In genomic region chr5:149940077-149940574, GRCh38 we compare ENCODE assay signal across 12 cellular contexts. TPM values are rescaled to one million over a fixed set of nuclear protein-coding genes. Genes with fewer than 3 reads are reported as not detected.
A peak's percentile ranks its signal among the peaks of the same experiment; 100 is the strongest.
DNase-seq lines count a peak whose midpoint lies in the region; ATAC-seq, FAIRE-seq and TF ChIP-seq lines count a peak whose summit lies in the region.
"Had no signal": no experiment of that assay in that cellular context is flagged by ENCODE, and none has a peak within 500 bp of the region (broad histone marks: within the 10 kb centered on the region; RNA-seq: fewer than 3 reads in every experiment).

No MANE protein-coding gene starts in this region.

- no peak for FAIRE-seq in A549 (lab: Jason Lieb, UNC)
- FAIRE-seq in GM12878 (lab: Jason Lieb, UNC) = peak; percentile 47
- FAIRE-seq: kidney had no signal

- no peaks in the 10 kb centered on the region for H3K36me3 ChIP-seq in GM12878 (ENCODE audit: control insufficient read depth in 2 of 2, insufficient read depth in 2 of 2, low read length in 1 of 2)

- no peak overlapping the region for H2AFZ ChIP-seq in GM12878 (ENCODE audit: control insufficient read depth, low read depth, low read length)

- H3K27ac ChIP-seq in A549 (peak overlapping the region; percentile 85 to 91), GM12878 (ENCODE audit: control insufficient read depth, insufficient read depth) (no peak overlapping the region)

- H3K27me3 ChIP-seq in GM12878 (replicated peaks in 1 of 2; ENCODE audit: control insufficient read depth in 2 of 2, insufficient read depth in 2 of 2, low read length in 1 of 2) = no peaks in the 10 kb centered on the region; a peak in 1 of 4 replicates

- H4K20me1 ChIP-seq in GM12878 (ENCODE audit: control insufficient read depth, insufficient read depth) = no peaks in the 10 kb centered on the region

- no peaks in the 10 kb centered on the region for H3K79me2 ChIP-seq in GM12878 (ENCODE audit: control insufficient read depth, insufficient read depth, low read length)

- TF ChIP-seq POLR2A in A549 (IDR thresholded peaks at IDR 0.05; ENCODE audit: low read length) (no peak), GM12878 (IDR thresholded peaks at IDR 0.05; ENCODE audit: low read depth, low read length) (no peak)

- H3K4me1 ChIP-seq in A549 = peaks cover 74% of the 10 kb centered on the region
- no peaks in the 10 kb centered on the region for H3K4me1 ChIP-seq in GM12878 (ENCODE audit: control insufficient read depth, insufficient read depth, low read length)

- 93% methylated on average over 9 of the region's 9 CpGs for WGBS in A549 (ENCODE audit: missing lambda C conversion rate)
- 67% methylated on average over 9 of the region's 9 CpGs for WGBS in GM12878 (ENCODE audit: insufficient coverage, insufficient replicate concordance, low lambda C conversion rate, missing lambda C conversion rate)

- POLR2A ChIA-PET in A549 (lab: Yijun Ruan, JAX) = interaction anchor here (1.6 kb wide), 1 partner anchor 19 kb away, joined by 24 read pairs; the partner anchor contains the start of gene SLC26A2
- POLR2A ChIA-PET in GM12878 (lab: Charles Lee) = no interaction called here

- no TSS peak for BruUV-seq in GM12878 (replicated peaks; lab: Mats Ljungman, UMichigan)

- in situ Hi-C loops in GM12878 (cut with MboI) = no loop called here

- intact Hi-C loops in GM12878 (cut with micrococcal nuclease; ENCODE audit: unreplicated experiment) (no loop called here), sciatic nerve (cut with DNase I) (no loop called here)

- no peak overlapping the region for H3K9ac ChIP-seq in GM12878 (ENCODE audit: control insufficient read depth, insufficient read depth, low read length)

- H3K9me3 ChIP-seq in A549 = no peaks in the 10 kb centered on the region
- H3K9me3 ChIP-seq in GM12878 (replicated peaks; ENCODE audit: control insufficient read depth, insufficient read depth, low read length) = no peaks in the 10 kb centered on the region

- peak overlapping the region; percentile 79 for H3K4me2 ChIP-seq in A549
- H3K4me2 ChIP-seq in GM12878 (ENCODE audit: control insufficient read depth, insufficient read depth) = no peak overlapping the region

- ATAC-seq in A549 = no peak
- ATAC-seq in GM19467 (IDR thresholded peaks at IDR 0.05; ENCODE audit: unreplicated experiment) = peak; percentile 84
- peak; percentile 65 for ATAC-seq in HG03565 (IDR thresholded peaks at IDR 0.05; ENCODE audit: unreplicated experiment)
- peak; percentile 92 for ATAC-seq in GM12878
- ATAC-seq in sciatic nerve = no peak
- no peak for ATAC-seq in HG03469 (IDR thresholded peaks at IDR 0.05; ENCODE audit: unreplicated experiment)

- DNase-seq in A549 (ENCODE audit: low read depth in 1 of 2, low spot score in 1 of 2) (no peak), GM12878 (ENCODE audit: low read depth, low spot score) (no peak), sciatic nerve (ENCODE audit: low spot score) (no peak), glomerular visceral epithelial cell (ENCODE audit: extremely low spot score) (no peak)
- no peak for DNase-seq in stimulated activated CD4-positive, alpha-beta T cell treated with anti-CD3 and anti-CD28 coated beads, Interleukin-12 subunit alpha, Interleukin-12 subunit beta, amount 100 ng/mL, for 4 hours
- DNase-seq: activated CD4-positive, CD25-positive, alpha-beta regulatory T cell; central memory CD4-positive, alpha-beta T cell; kidney; NCI-H1694 had no signal

- no peak overlapping the region for H3K4me3 ChIP-seq in A549
- H3K4me3 ChIP-seq in GM12878 = no peak overlapping the region

- TF ChIP-seq EP300 in A549 (IDR thresholded peaks at IDR 0.05) = no peak
- no peak for TF ChIP-seq EP300 in GM12878 (IDR thresholded peaks at IDR 0.05; ENCODE audit: borderline replicate concordance in 1 of 2, control insufficient read depth in 1 of 2, low read depth in 2 of 2, low read length in 2 of 2)

- CTCF ChIA-PET in A549 (lab: Yijun Ruan, JAX) = interaction anchor here (0.8 to 1.6 kb wide), 7 partner anchors 11 to 102 kb away, joined by 3 to 10 read pairs (median 3); partner anchors contain the start of gene SLC26A2
- CTCF ChIA-PET in GM12878 (lab: Yijun Ruan, JAX) = interaction anchor here (0.6 to 0.7 kb wide), 3 partner anchors 172 to 799 kb away, joined by 3 to 5 read pairs (median 3); partner anchors contain the start of gene ABLIM3

- no peak for TF ChIP-seq CTCF in A549 (IDR thresholded peaks at IDR 0.05)
- TF ChIP-seq CTCF in GM12878 (IDR thresholded peaks at IDR 0.05 in 2 of 3, conservative IDR thresholded peaks at IDR 0.05 in 1 of 3; ENCODE audit: control insufficient read depth in 2 of 3, extremely low read depth in 1 of 3, insufficient read depth in 1 of 3, low read depth in 3 of 3, low read length in 3 of 3) = no peak

- TF ChIP-seq RAD21 in A549 (conservative IDR thresholded peaks at IDR 0.05 in 1 of 2, IDR thresholded peaks at IDR 0.05 in 1 of 2) (no peak), GM12878 (IDR thresholded peaks at IDR 0.05; ENCODE audit: insufficient read depth, low read depth, low read length) (no peak)

- RAD21 ChIA-PET in GM12878 (lab: Charles Lee; ENCODE audit: unreplicated experiment) = interaction anchor here (0.7 kb wide), 1 partner anchor 372 kb away, joined by 3 read pairs; no protein-coding TSS in a partner anchor

- SMC1A ChIA-PET in GM12878 (lab: Charles Lee; ENCODE audit: uncharacterized antibody, unreplicated experiment) = interaction anchor here (0.7 kb wide), 1 partner anchor 84 kb away, joined by 3 read pairs; no protein-coding TSS in a partner anchor

TF ChIP-seq in A549, 52 proteins besides CTCF, POLR2A, EP300 and RAD21 (continues in another document):
- TF ChIP-seq ATOH8 (CRISPR knock-in tag; IDR thresholded peaks at IDR 0.05; ENCODE audit: low read depth) = no peak

TF ChIP-seq in GM12878, 131 proteins besides CTCF, POLR2A, EP300 and RAD21:
- peak; percentile 53; the same call in 1 of the 2 replicates for TF ChIP-seq CREM (IDR thresholded peaks at IDR 0.05; ENCODE audit: low read depth)
- no peak for TF ChIP-seq BMI1 (IDR thresholded peaks at IDR 0.05; ENCODE audit: borderline replicate concordance)
- TF ChIP-seq JUNB (IDR thresholded peaks at IDR 0.05) = peak; percentile 42; the same call in 1 of the 2 replicates
- peak; percentile 77 for TF ChIP-seq CREB1 (IDR thresholded peaks at IDR 0.05; ENCODE audit: low read depth)
- TF ChIP-seq TCF3 (IDR thresholded peaks at IDR 0.05; ENCODE audit: borderline replicate concordance, insufficient read depth, low read depth, low read length) = no peak
- TF ChIP-seq PML (IDR thresholded peaks at IDR 0.05; ENCODE audit: low read length) = no peak
- TF ChIP-seq ASH2L (IDR thresholded peaks at IDR 0.05; ENCODE audit: borderline replicate concordance, low read depth) = no peak
TF ChIP-seq in GM12878: peak in this region for 3.

RNA-seq across cellular contexts. Expression of gene PDE6A, which starts 4.5 kb away (rescaled TPM):
- 0.30 and 0.35 TPM in 2 replicates for polyA plus RNA-seq in A549 (2011; rRNA removed)
- 0.15 and 0.23 TPM in 2 replicates for polyA plus RNA-seq in A549 (2012; cell fraction: cytosol; rRNA removed)
- polyA plus RNA-seq in A549 (2012; cell fraction: nucleus; rRNA removed) = 0.47 and 0.60 TPM in 2 replicates
- 0.20 to 0.30 TPM (median 0.28 TPM) in 3 replicates for polyA plus RNA-seq in A549 (2017; fragmentation: RNase III; extraction: RNeasy Plus Mini Kit Qiagen cat#74134 plus additional on column Dnase treatment)
- 0.39 and 0.41 TPM in 2 replicates for polyA minus RNA-seq in A549 (2011; rRNA and poly(A)+ RNA removed)
- not detected in 2 replicates for total RNA-seq in GM12878 (2013; cell fraction: nucleolus; rRNA removed)
- not detected in 2 replicates for total RNA-seq in GM12878 (2014; rRNA removed)
- not detected in 2 replicates for total RNA-seq in GM12878 (2014; rRNA removed; fragmentation: Illumina TruSeq; extraction: Trizol)
- total RNA-seq in GM12878 (2021) = not detected in 2 replicates
- polyA plus RNA-seq in GM12878 (2011; ENCODE audit: low read depth) = not detected
- polyA plus RNA-seq in GM12878 (2011; rRNA removed) = not detected in 2 replicates
- not detected in 2 replicates for polyA plus RNA-seq in GM12878 (2011; cell fraction: cytosol; rRNA removed)
- polyA plus RNA-seq in GM12878 (2011; cell fraction: nucleus; rRNA removed) = not detected in 2 replicates
- polyA plus RNA-seq in GM12878 (2012) = 0.03 TPM in 1 of 2 replicates, not detected in the other
- not detected in 2 replicates for polyA plus RNA-seq in GM12878 (2014; fragmentation: Illumina TruSeq; extraction: Trizol)
- not detected for polyA plus RNA-seq in GM12878 (2014; fragmentation: Nextera tagmentation; extraction: Ambion mirVana)
- 0.03 TPM in 1 of 2 replicates, not detected in the other for polyA plus RNA-seq in GM12878 (2014; rRNA removed)
- under 1 TPM; 0.05 to 0.26 TPM for polyA plus RNA-seq in GM12878 (2016; fragmentation: Nextera tagmentation; extraction: Ambion mirVana)
- not detected in 2 replicates for polyA minus RNA-seq in GM12878 (2011; rRNA and poly(A)+ RNA removed)
- polyA minus RNA-seq in GM12878 (2011; cell fraction: cytosol; rRNA and poly(A)+ RNA removed) = not detected in 2 replicates
- not detected in 2 replicates for polyA minus RNA-seq in GM12878 (2011; cell fraction: nucleus; rRNA and poly(A)+ RNA removed)
- total RNA-seq in sciatic nerve = not detected

RNA-seq across cellular contexts. Expression of gene SLC26A2, which starts 20.4 kb away (rescaled TPM):
- 23.2 and 31.9 TPM in 2 replicates for polyA plus RNA-seq in A549 (2011; rRNA removed)
- 5.2 and 6.7 TPM in 2 replicates for polyA plus RNA-seq in A549 (2012; cell fraction: cytosol; rRNA removed)
- 6.1 and 12.5 TPM in 2 replicates for polyA plus RNA-seq in A549 (2012; cell fraction: nucleus; rRNA removed)
- polyA plus RNA-seq in A549 (2017; fragmentation: RNase III; extraction: RNeasy Plus Mini Kit Qiagen cat#74134 plus additional on column Dnase treatment) = 28.4 to 33.5 TPM (median 32.2 TPM) in 3 replicates
- 49.3 and 53.2 TPM in 2 replicates for polyA minus RNA-seq in A549 (2011; rRNA and poly(A)+ RNA removed)
- total RNA-seq in GM12878 (2013; cell fraction: nucleolus; rRNA removed) = 7.6 and 9.6 TPM in 2 replicates
- total RNA-seq in GM12878 (2014; rRNA removed) = 6.3 and 7.6 TPM in 2 replicates
- 5.8 and 6.4 TPM in 2 replicates for total RNA-seq in GM12878 (2014; rRNA removed; fragmentation: Illumina TruSeq; extraction: Trizol)
- 5.7 and 6.1 TPM in 2 replicates for total RNA-seq in GM12878 (2021)
- 1.3 TPM for polyA plus RNA-seq in GM12878 (2011; ENCODE audit: low read depth)
- 4.3 and 5.9 TPM in 2 replicates for polyA plus RNA-seq in GM12878 (2011; rRNA removed)
- polyA plus RNA-seq in GM12878 (2011; cell fraction: cytosol; rRNA removed) = 1.9 and 2.2 TPM in 2 replicates
- polyA plus RNA-seq in GM12878 (2011; cell fraction: nucleus; rRNA removed) = 1.6 and 1.9 TPM in 2 replicates
- polyA plus RNA-seq in GM12878 (2012) = 1.6 TPM in 2 replicates
- 5.0 and 6.5 TPM in 2 replicates for polyA plus RNA-seq in GM12878 (2014; fragmentation: Illumina TruSeq; extraction: Trizol)
- 1 to 10 TPM; 1.7 to 1.9 TPM for polyA plus RNA-seq in GM12878 (2014; fragmentation: Nextera tagmentation; extraction: Ambion mirVana)
- 2.8 and 2.9 TPM in 2 replicates for polyA plus RNA-seq in GM12878 (2014; rRNA removed)
- polyA plus RNA-seq in GM12878 (2016; fragmentation: Nextera tagmentation; extraction: Ambion mirVana) = 1 to 10 TPM; 3.4 to 4.2 TPM
- polyA minus RNA-seq in GM12878 (2011; rRNA and poly(A)+ RNA removed) = 8.1 and 14.2 TPM in 2 replicates
- polyA minus RNA-seq in GM12878 (2011; cell fraction: cytosol; rRNA and poly(A)+ RNA removed) = 2.5 and 5.2 TPM in 2 replicates
- polyA minus RNA-seq in GM12878 (2011; cell fraction: nucleus; rRNA and poly(A)+ RNA removed) = 2.9 and 3.2 TPM in 2 replicates
- total RNA-seq in sciatic nerve = 15.8 TPM

Comparison
In these comparisons a context has a peak if more than half of its experiments do, and no peak if none do; other contexts are left out.
1. ATAC-seq: peak in GM19467 (single experiment), HG03565 (single experiment) and GM12878 (single experiment); none in A549 (0 of 2), sciatic nerve (single experiment) and HG03469 (single experiment).
2. Of the 24 proteins assayed by ChIP-seq in both GM12878 and A549: peak only in GM12878: JUNB; only in A549: none; in both: none; in neither: 23.